1 cellular context compared by ENCODE assay signal in the genomic region with DNA sequence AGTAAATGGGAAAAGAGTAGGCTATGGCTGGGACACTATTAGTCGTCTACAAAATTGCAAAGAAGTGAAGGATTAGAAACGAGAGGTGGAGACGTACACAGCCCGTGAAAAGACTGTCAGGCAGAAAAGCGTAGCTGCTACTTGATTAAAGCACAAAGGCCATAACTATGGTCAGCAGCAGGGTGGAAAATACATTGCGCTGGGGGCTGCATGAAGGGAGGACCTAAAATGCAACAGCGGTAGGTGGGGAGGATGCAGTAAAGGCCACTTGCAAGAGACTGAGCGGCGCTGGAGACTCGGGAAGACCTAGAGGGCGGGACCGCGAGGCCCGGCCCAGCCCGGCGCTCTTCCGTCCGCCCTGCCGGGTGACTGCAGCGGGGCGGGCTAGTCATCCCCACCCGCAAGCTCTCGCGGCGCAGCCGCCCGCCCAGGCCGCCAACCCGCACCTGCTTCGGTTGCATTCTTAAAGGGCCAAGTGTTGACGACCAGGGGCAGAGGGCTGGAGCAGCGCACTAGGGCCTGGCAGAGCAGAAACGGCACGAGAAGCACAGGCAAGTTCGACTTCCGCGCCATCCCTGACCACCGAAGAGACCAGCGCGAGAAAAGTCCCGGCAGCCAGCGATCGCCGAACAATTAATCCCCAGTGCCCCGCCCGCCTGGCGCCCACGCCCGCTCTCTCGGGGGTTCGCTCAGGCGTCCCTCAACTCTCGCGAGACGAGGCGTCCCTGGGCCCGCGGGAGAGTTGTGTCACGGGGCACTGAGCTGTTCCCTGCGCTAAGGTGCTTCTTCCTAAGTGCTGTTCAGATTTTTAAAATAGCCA.
TF ChIP-seq lines count a peak whose summit lies in the region.

A gene (minus strand): TSS at position 635 of the 820 bp plus-strand sequence. CDS start 62 bp downstream, at position 573.

TF ChIP-seq in HepG2, 621 proteins besides CTCF, POLR2A, EP300 and RAD21 (continued from another document and continues in another):
- TF ChIP-seq, protein P1, sequence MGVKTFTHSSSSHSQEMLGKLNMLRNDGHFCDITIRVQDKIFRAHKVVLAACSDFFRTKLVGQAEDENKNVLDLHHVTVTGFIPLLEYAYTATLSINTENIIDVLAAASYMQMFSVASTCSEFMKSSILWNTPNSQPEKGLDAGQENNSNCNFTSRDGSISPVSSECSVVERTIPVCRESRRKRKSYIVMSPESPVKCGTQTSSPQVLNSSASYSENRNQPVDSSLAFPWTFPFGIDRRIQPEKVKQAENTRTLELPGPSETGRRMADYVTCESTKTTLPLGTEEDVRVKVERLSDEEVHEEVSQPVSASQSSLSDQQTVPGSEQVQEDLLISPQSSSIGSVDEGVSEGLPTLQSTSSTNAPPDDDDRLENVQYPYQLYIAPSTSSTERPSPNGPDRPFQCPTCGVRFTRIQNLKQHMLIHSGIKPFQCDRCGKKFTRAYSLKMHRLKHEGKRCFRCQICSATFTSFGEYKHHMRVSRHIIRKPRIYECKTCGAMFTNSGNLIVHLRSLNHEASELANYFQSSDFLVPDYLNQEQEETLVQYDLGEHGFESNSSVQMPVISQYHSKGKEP (CRISPR knock-in tag; IDR thresholded peaks at IDR 0.05) = no peak
- peak; percentile 78; the same call in 1 of the 2 replicates for TF ChIP-seq ARID2 (CRISPR knock-in tag; IDR thresholded peaks at IDR 0.05; ENCODE audit: borderline replicate concordance)
- no peak for TF ChIP-seq ZNF629 (CRISPR knock-in tag; conservative IDR thresholded peaks at IDR 0.05)
- TF ChIP-seq GZF1 (CRISPR knock-in tag; IDR thresholded peaks at IDR 0.05) = no peak
- no peak for TF ChIP-seq NFE2L2 (IDR thresholded peaks at IDR 0.05; ENCODE audit: low read length)
- no peak for TF ChIP-seq ZFP62 (CRISPR knock-in tag; IDR thresholded peaks at IDR 0.05)
- TF ChIP-seq KAT8 (CRISPR knock-in tag; IDR thresholded peaks at IDR 0.05) = peak; percentile 78
- TF ChIP-seq KAT7 (CRISPR knock-in tag; IDR thresholded peaks at IDR 0.05; ENCODE audit: borderline replicate concordance) = peak; percentile 40; the same call in 1 of the 2 replicates
- TF ChIP-seq, protein P2, sequence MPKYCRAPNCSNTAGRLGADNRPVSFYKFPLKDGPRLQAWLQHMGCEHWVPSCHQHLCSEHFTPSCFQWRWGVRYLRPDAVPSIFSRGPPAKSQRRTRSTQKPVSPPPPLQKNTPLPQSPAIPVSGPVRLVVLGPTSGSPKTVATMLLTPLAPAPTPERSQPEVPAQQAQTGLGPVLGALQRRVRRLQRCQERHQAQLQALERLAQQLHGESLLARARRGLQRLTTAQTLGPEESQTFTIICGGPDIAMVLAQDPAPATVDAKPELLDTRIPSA (CRISPR knock-in tag; IDR thresholded peaks at IDR 0.05; ENCODE audit: borderline replicate concordance) = no peak
- peak; percentile 49 for TF ChIP-seq PTBP1 (IDR thresholded peaks at IDR 0.05; ENCODE audit: low read depth, low read length, poor library complexity, severe bottlenecking)
- no peak for TF ChIP-seq CEBPB (IDR thresholded peaks at IDR 0.05; ENCODE audit: borderline replicate concordance, low read depth, low read length)
- TF ChIP-seq TBX2 (CRISPR knock-in tag; IDR thresholded peaks at IDR 0.05; ENCODE audit: borderline replicate concordance) = peak; percentile 86
- TF ChIP-seq, protein P3, sequence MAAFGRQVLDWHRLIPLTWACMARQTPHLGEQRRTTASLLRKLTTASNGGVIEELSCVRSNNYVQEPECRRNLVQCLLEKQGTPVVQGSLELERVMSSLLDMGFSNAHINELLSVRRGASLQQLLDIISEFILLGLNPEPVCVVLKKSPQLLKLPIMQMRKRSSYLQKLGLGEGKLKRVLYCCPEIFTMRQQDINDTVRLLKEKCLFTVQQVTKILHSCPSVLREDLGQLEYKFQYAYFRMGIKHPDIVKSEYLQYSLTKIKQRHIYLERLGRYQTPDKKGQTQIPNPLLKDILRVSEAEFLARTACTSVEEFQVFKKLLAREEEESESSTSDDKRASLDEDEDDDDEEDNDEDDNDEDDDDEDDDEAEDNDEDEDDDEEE (CRISPR knock-in tag; IDR thresholded peaks at IDR 0.05) = no peak
- TF ChIP-seq, protein P4, sequence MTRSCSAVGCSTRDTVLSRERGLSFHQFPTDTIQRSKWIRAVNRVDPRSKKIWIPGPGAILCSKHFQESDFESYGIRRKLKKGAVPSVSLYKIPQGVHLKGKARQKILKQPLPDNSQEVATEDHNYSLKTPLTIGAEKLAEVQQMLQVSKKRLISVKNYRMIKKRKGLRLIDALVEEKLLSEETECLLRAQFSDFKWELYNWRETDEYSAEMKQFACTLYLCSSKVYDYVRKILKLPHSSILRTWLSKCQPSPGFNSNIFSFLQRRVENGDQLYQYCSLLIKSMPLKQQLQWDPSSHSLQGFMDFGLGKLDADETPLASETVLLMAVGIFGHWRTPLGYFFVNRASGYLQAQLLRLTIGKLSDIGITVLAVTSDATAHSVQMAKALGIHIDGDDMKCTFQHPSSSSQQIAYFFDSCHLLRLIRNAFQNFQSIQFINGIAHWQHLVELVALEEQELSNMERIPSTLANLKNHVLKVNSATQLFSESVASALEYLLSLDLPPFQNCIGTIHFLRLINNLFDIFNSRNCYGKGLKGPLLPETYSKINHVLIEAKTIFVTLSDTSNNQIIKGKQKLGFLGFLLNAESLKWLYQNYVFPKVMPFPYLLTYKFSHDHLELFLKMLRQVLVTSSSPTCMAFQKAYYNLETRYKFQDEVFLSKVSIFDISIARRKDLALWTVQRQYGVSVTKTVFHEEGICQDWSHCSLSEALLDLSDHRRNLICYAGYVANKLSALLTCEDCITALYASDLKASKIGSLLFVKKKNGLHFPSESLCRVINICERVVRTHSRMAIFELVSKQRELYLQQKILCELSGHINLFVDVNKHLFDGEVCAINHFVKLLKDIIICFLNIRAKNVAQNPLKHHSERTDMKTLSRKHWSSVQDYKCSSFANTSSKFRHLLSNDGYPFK (CRISPR knock-in tag; IDR thresholded peaks at IDR 0.05; ENCODE audit: borderline replicate concordance) = peak; percentile 84; the same call in 1 of the 2 replicates
- peak; percentile 83; the same call in 1 of the 2 replicates for TF ChIP-seq RNF2 (conservative IDR thresholded peaks at IDR 0.05; ENCODE audit: low read depth)
- peak; percentile 71 for TF ChIP-seq SAP130 (CRISPR knock-in tag; IDR thresholded peaks at IDR 0.05; ENCODE audit: low read depth)
- no peak for TF ChIP-seq SIN3B (IDR thresholded peaks at IDR 0.05; ENCODE audit: low read length)
- TF ChIP-seq, protein P5, sequence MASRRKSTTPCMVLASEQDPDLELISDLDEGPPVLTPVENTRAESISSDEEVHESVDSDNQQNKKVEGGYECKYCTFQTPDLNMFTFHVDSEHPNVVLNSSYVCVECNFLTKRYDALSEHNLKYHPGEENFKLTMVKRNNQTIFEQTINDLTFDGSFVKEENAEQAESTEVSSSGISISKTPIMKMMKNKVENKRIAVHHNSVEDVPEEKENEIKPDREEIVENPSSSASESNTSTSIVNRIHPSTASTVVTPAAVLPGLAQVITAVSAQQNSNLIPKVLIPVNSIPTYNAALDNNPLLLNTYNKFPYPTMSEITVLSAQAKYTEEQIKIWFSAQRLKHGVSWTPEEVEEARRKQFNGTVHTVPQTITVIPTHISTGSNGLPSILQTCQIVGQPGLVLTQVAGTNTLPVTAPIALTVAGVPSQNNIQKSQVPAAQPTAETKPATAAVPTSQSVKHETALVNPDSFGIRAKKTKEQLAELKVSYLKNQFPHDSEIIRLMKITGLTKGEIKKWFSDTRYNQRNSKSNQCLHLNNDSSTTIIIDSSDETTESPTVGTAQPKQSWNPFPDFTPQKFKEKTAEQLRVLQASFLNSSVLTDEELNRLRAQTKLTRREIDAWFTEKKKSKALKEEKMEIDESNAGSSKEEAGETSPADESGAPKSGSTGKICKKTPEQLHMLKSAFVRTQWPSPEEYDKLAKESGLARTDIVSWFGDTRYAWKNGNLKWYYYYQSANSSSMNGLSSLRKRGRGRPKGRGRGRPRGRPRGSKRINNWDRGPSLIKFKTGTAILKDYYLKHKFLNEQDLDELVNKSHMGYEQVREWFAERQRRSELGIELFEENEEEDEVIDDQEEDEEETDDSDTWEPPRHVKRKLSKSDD (CRISPR knock-in tag; IDR thresholded peaks at IDR 0.05; ENCODE audit: low read depth) = peak; percentile 82
- peak; percentile 72 for TF ChIP-seq BORCS8-MEF2B (CRISPR knock-in tag; IDR thresholded peaks at IDR 0.05)
- TF ChIP-seq, protein P6, sequence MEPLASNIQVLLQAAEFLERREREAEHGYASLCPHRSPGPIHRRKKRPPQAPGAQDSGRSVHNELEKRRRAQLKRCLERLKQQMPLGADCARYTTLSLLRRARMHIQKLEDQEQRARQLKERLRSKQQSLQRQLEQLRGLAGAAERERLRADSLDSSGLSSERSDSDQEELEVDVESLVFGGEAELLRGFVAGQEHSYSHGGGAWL (CRISPR knock-in tag; IDR thresholded peaks at IDR 0.05) = peak; percentile 61; the same call in 1 of the 2 replicates
- TF ChIP-seq, protein P7, sequence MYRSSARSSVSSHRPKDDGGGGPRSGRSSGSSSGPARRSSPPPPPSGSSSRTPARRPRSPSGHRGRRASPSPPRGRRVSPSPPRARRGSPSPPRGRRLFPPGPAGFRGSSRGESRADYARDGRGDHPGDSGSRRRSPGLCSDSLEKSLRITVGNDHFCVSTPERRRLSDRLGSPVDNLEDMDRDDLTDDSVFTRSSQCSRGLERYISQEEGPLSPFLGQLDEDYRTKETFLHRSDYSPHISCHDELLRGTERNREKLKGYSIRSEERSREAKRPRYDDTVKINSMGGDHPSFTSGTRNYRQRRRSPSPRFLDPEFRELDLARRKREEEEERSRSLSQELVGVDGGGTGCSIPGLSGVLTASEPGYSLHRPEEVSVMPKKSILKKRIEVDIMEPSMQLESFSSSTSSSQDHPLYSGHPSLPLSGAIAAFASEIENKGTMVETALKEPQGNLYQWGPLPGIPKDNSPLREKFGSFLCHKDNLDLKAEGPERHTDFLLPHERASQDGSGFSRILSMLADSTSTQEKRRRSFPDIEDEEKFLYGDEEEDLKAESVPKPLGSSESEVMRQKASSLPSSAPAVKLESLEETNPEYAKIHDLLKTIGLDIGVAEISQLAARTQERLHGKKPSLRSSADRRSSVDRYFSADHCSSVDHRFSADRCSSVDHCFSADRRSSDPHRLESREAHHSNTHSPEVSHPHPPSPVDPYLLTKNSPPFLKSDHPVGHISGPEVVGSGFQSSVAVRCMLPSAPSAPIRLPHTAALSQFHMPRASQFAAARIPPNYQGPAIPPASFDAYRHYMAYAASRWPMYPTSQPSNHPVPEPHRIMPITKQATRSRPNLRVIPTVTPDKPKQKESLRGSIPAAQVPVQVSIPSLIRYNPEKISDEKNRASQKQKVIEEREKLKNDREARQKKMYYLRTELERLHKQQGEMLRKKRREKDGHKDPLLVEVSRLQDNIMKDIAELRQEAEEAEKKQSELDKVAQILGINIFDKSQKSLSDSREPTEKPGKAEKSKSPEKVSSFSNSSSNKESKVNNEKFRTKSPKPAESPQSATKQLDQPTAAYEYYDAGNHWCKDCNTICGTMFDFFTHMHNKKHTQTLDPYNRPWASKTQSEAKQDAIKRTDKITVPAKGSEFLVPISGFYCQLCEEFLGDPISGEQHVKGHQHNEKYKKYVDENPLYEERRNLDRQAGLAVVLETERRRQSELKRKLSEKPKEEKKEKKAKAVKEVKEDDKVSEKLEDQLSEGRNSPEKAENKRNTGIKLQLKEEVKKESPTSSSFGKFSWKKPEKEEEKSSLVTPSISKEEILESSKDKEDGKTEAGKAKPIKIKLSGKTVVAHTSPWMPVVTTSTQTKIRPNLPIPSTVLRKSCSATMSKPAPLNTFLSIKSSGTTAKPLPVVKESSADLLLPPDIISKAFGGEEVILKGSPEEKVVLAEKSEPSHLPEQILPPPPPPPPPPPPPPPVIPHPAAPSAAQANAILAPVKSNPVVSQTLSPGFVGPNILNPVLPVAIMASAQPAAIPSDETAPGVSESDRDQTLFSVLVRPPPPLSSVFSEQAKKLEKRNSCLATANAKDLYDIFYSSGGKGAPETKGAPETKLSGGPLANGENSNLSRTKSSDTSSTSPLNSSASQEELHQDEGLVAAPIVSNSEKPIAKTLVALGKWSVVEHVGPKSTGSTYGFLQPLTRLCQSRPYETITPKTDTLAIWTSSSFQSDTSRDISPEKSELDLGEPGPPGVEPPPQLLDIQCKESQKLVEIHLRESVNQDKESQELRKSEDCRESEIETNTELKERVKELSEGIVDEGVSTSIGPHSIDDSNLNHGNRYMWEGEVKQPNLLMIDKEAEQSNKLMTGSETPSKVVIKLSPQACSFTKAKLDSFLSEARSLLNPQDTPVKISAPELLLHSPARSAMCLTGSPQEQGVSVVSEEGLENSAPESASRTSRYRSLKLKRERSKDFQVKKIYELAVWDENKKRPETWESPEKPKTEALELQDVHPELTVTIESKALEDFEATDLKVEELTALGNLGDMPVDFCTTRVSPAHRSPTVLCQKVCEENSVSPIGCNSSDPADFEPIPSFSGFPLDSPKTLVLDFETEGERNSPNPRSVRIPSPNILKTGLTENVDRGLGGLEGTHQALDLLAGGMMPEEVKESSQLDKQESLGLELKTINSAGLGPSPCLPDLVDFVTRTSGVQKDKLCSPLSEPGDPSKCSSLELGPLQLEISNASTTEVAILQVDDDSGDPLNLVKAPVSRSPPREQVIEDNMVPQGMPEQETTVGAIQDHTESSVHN (CRISPR knock-in tag; IDR thresholded peaks at IDR 0.05) = 0 out of 2 replicates have a peak, but pooled peaks have one; percentile 39
- TF ChIP-seq, protein P8, sequence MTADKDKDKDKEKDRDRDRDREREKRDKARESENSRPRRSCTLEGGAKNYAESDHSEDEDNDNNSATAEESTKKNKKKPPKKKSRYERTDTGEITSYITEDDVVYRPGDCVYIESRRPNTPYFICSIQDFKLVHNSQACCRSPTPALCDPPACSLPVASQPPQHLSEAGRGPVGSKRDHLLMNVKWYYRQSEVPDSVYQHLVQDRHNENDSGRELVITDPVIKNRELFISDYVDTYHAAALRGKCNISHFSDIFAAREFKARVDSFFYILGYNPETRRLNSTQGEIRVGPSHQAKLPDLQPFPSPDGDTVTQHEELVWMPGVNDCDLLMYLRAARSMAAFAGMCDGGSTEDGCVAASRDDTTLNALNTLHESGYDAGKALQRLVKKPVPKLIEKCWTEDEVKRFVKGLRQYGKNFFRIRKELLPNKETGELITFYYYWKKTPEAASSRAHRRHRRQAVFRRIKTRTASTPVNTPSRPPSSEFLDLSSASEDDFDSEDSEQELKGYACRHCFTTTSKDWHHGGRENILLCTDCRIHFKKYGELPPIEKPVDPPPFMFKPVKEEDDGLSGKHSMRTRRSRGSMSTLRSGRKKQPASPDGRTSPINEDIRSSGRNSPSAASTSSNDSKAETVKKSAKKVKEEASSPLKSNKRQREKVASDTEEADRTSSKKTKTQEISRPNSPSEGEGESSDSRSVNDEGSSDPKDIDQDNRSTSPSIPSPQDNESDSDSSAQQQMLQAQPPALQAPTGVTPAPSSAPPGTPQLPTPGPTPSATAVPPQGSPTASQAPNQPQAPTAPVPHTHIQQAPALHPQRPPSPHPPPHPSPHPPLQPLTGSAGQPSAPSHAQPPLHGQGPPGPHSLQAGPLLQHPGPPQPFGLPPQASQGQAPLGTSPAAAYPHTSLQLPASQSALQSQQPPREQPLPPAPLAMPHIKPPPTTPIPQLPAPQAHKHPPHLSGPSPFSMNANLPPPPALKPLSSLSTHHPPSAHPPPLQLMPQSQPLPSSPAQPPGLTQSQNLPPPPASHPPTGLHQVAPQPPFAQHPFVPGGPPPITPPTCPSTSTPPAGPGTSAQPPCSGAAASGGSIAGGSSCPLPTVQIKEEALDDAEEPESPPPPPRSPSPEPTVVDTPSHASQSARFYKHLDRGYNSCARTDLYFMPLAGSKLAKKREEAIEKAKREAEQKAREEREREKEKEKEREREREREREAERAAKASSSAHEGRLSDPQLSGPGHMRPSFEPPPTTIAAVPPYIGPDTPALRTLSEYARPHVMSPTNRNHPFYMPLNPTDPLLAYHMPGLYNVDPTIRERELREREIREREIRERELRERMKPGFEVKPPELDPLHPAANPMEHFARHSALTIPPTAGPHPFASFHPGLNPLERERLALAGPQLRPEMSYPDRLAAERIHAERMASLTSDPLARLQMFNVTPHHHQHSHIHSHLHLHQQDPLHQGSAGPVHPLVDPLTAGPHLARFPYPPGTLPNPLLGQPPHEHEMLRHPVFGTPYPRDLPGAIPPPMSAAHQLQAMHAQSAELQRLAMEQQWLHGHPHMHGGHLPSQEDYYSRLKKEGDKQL (CRISPR knock-in tag; IDR thresholded peaks at IDR 0.05; ENCODE audit: low read depth) = no peak
- no peak for TF ChIP-seq LCORL (IDR thresholded peaks at IDR 0.05)
- TF ChIP-seq LCORL (CRISPR knock-in tag; IDR thresholded peaks at IDR 0.05) = peak; percentile 67
- no peak for TF ChIP-seq RBAK (CRISPR knock-in tag; IDR thresholded peaks at IDR 0.05)
